In the genomic region with DNA sequence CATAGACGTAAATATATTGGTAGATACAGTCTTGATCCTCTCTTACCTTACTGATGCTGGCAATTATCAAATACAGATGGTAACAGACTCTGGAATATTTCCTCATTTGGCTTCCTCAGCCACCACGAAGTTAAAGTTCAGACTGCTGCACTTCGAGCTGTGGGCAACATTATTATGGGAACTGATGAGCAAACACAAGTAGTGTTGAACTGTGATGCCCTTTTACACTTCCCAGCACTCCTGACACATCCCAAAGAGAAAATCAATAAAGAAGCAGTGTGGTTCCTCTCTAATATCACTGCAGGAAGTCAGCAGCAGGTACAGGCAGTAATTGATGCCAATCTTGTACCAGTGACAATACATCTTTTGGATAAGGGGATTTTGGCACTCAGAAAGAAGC, we compare ENCODE assay signal across 35 cellular contexts.
A peak's percentile ranks its signal among the peaks of the same experiment; 100 is the strongest.
DNase-seq lines count a peak whose midpoint lies in the region; ATAC-seq, FAIRE-seq and TF ChIP-seq lines count a peak whose summit lies in the region.
"Had no signal": no experiment of that assay in that cellular context is flagged by ENCODE, and none has a peak within 500 bp of the region (broad histone marks: within the 10 kb centered on the region; RNA-seq: fewer than 3 reads in every experiment).

No MANE protein-coding gene starts in this region.

- no peak for DNase-seq in bronchial epithelial cell (ENCODE audit: low read depth)
- no peak for DNase-seq in HepG2 (ENCODE audit: low spot score)
- no peak for DNase-seq in right lobe of liver
- no peak for DNase-seq in hippocampal formation (lab: John Stamatoyannopoulos, UW)
- DNase-seq in SHP77 (lab: John Stamatoyannopoulos, UW), result no peak
- no peak for DNase-seq in GM10266 (ENCODE audit: extremely low spot score)
- no peak for DNase-seq in D341Med (ENCODE audit: low spot score)
- DNase-seq: 8988T; ACHN; AML-193; BE2C; C1 segment of cervical spinal cord; Caco-2; Calu3; CD4-positive, alpha-beta memory T cell; CD4-positive, alpha-beta T cell; CD4-positive, CD25-positive, alpha-beta regulatory T cell; CD8-positive, alpha-beta memory T cell; CD8-positive, alpha-beta T cell; COR-L47; DMS 273 treated with DMSO at 0.1 percent for 48 hours; DMS153; DMS53; DMS79; DMS79 treated with DMSO at 0.1 percent for 48 hours; DND-41; EL had no signal

- POLR2A ChIA-PET in HepG2 (lab: Yijun Ruan, JAX), result no interaction called here

- intact Hi-C loops in HepG2 (cut with micrococcal nuclease; ENCODE audit: unreplicated experiment), result no loop called here
- intact Hi-C loops in right lobe of liver (cut with DNase I), result no loop called here

- no TSS peak for BruUV-seq in HepG2 (replicated peaks; lab: Mats Ljungman, UMichigan)

- no peaks in the 10 kb centered on the region for H3K27me3 ChIP-seq in bronchial epithelial cell (ENCODE audit: control insufficient read depth, insufficient read depth, low read length)
- H3K27me3 ChIP-seq in HepG2 (ENCODE audit: control insufficient read depth in 1 of 2, insufficient read depth in 2 of 2, low read length in 2 of 2), result no peaks in the 10 kb centered on the region
- H3K27me3 ChIP-seq in liver (ENCODE audit: control insufficient read depth in 4 of 4, insufficient read depth in 4 of 4, low read length in 3 of 4), result no peaks in the 10 kb centered on the region
- no peaks in the 10 kb centered on the region for H3K27me3 ChIP-seq in right lobe of liver
- H3K27me3 ChIP-seq: BE2C; BLaER1; BLaER1 treated with 17β-estradiol and CSF1 and Interleukin-3, amounts not matched to agents 10 nM and 100 nM had no signal

- no peaks in the 10 kb centered on the region for H3K9me3 ChIP-seq in HepG2 (ENCODE audit: low read length)
- H3K9me3 ChIP-seq in liver (ENCODE audit: control insufficient read depth in 4 of 4, low read length in 3 of 4), result no peaks in the 10 kb centered on the region
- H3K9me3 ChIP-seq in right lobe of liver, result no peaks in the 10 kb centered on the region
- H3K9me3 ChIP-seq: A549; BE2C; BLaER1; BLaER1 treated with 17β-estradiol and CSF1 and Interleukin-3, amounts not matched to agents 10 nM and 100 nM had no signal

- FAIRE-seq in bronchial epithelial cell (lab: Jason Lieb, UNC) (peak; percentile 23), HepG2 (lab: Jason Lieb, UNC) (no peak)
- FAIRE-seq: A204.1, A549, D721Med had no signal

- TF ChIP-seq POLR2A in HepG2 (IDR thresholded peaks at IDR 0.05; ENCODE audit: insufficient read depth in 1 of 2, low read depth in 2 of 2, low read length in 2 of 2), result no peak
- no peak for TF ChIP-seq POLR2A in right lobe of liver (IDR thresholded peaks at IDR 0.05)

- no peaks in the 10 kb centered on the region for H4K20me1 ChIP-seq in HepG2 (ENCODE audit: insufficient read depth, low read length)
- H4K20me1 ChIP-seq: BLaER1; BLaER1 treated with 17β-estradiol and CSF1 and Interleukin-3, amounts not matched to agents 10 nM and 100 nM had no signal

- in situ Hi-C loops in HepG2 (cut with HindIII; ENCODE audit: extremely low pct_ligation_motif_present, low pct_unique_long_range_greater_than_20kb), result no loop called here

- 4% methylated on average over 3 of the region's 3 CpGs for WGBS in HepG2 (ENCODE audit: low lambda C conversion rate)
- 34% methylated on average over 3 of the region's 3 CpGs for WGBS in liver
- 29% methylated on average over 3 of the region's 3 CpGs for WGBS in right lobe of liver (ENCODE audit: insufficient coverage, low coverage, low lambda C conversion rate, missing lambda C conversion rate)

- H3K4me1 ChIP-seq in HepG2 (ENCODE audit: insufficient read depth, low read length) (peaks cover 11% of the 10 kb centered on the region; the same call in 1 of the 2 replicates), liver (ENCODE audit: control insufficient read depth in 4 of 4, insufficient read depth in 4 of 4, low read length in 3 of 4) (no peaks in the 10 kb centered on the region), right lobe of liver (no peaks in the 10 kb centered on the region)
- H3K4me1 ChIP-seq: A549; BE2C; BLaER1; BLaER1 treated with 17β-estradiol and CSF1 and Interleukin-3, amounts not matched to agents 10 nM and 100 nM; Caco-2 had no signal

- no peak overlapping the region for H3K27ac ChIP-seq in HepG2 (ENCODE audit: extremely low read length, insufficient read depth, low read length)
- H3K27ac ChIP-seq in liver (ENCODE audit: low read depth in 1 of 2, low read length in 2 of 2), result no peak overlapping the region
- H3K27ac ChIP-seq in right lobe of liver, result no peak overlapping the region
- H3K27ac ChIP-seq: 22Rv1; A549; BLaER1; BLaER1 treated with 17β-estradiol and CSF1 and Interleukin-3, amounts not matched to agents 10 nM and 100 nM; C4-2B had no signal

- CTCF ChIA-PET in HepG2 (lab: Yijun Ruan, JAX; ENCODE audit: low intra/inter-chr PET ratio, low total read pairs), result no interaction called here

- no peak overlapping the region for H3K9ac ChIP-seq in HepG2 (ENCODE audit: insufficient read depth, low read depth, low read length)
- no peak overlapping the region for H3K9ac ChIP-seq in liver (ENCODE audit: low read depth in 1 of 2, low read length in 2 of 2)
- H3K9ac ChIP-seq: BLaER1; BLaER1 treated with 17β-estradiol and CSF1 and Interleukin-3, amounts not matched to agents 10 nM and 100 nM had no signal

- H3K36me3 ChIP-seq in bronchial epithelial cell (ENCODE audit: control insufficient read depth, insufficient read depth, low read length) (no peaks in the 10 kb centered on the region), HepG2 (replicated peaks in 1 of 2; ENCODE audit: control insufficient read depth in 1 of 2, insufficient read depth in 2 of 2, low read length in 2 of 2) (no peaks in the 10 kb centered on the region), liver (ENCODE audit: control insufficient read depth in 4 of 4, insufficient read depth in 3 of 4, low read depth in 1 of 4, low read length in 3 of 4) (no peaks in the 10 kb centered on the region), right lobe of liver (no peaks in the 10 kb centered on the region)
- H3K36me3 ChIP-seq: BE2C; BLaER1; BLaER1 treated with 17β-estradiol and CSF1 and Interleukin-3, amounts not matched to agents 10 nM and 100 nM had no signal

- H3K4me3 ChIP-seq in bronchial epithelial cell (ENCODE audit: low read depth, low read length) (no peak overlapping the region), HepG2 (replicated peaks in 1 of 3; ENCODE audit: insufficient read depth in 1 of 3, low read depth in 2 of 3, low read length in 3 of 3) (no peak overlapping the region), liver (ENCODE audit: low read depth in 1 of 3, low read length in 3 of 3) (no peak overlapping the region), right lobe of liver (no peak overlapping the region)
- H3K4me3 ChIP-seq: A549; BLaER1; BLaER1 treated with 17β-estradiol and CSF1 and Interleukin-3, amounts not matched to agents 10 nM and 100 nM had no signal

- TF ChIP-seq RAD21 in HepG2 (CRISPR knock-in tag; IDR thresholded peaks at IDR 0.05) (no peak), liver (IDR thresholded peaks at IDR 0.05) (no peak)

- H2AFZ ChIP-seq in HepG2 (ENCODE audit: low read length), result no peak overlapping the region

- no peak overlapping the region for H3K4me2 ChIP-seq in HepG2 (ENCODE audit: low read depth, low read length)
- H3K4me2 ChIP-seq: A549; BLaER1; BLaER1 treated with 17β-estradiol and CSF1 and Interleukin-3, amounts not matched to agents 10 nM and 100 nM had no signal

- no peaks in the 10 kb centered on the region for H3K79me2 ChIP-seq in HepG2 (ENCODE audit: insufficient read depth, low read length)

- TF ChIP-seq CTCF in bronchial epithelial cell (IDR thresholded peaks at IDR 0.05; ENCODE audit: insufficient read depth, low read length, severe bottlenecking), result no peak
- no peak for TF ChIP-seq CTCF in HepG2 (CRISPR knock-in tag; IDR thresholded peaks at IDR 0.05)
- no peak for TF ChIP-seq CTCF in liver (IDR thresholded peaks at IDR 0.05; ENCODE audit: low read depth, low read length, missing input control)
- no peak for TF ChIP-seq CTCF in right lobe of liver (IDR thresholded peaks at IDR 0.05)
- no peak for TF ChIP-seq CTCF in GM10266 (IDR thresholded peaks at IDR 0.05; ENCODE audit: control insufficient read depth, insufficient read depth, low read depth, missing control alignments)

- ATAC-seq in HepG2 (peak; percentile 70), right lobe of liver (peak in 3 of 4 donors; percentile 30 to 84 (median 66))
- ATAC-seq: A549; CD8-positive, alpha-beta T cell had no signal

- TF ChIP-seq EP300 in HepG2 (IDR thresholded peaks at IDR 0.05; ENCODE audit: low read depth in 2 of 2, low read length in 2 of 2), result no peak
- TF ChIP-seq EP300 in HepG2 (CRISPR knock-in tag; IDR thresholded peaks at IDR 0.05; ENCODE audit: borderline replicate concordance), result no peak

TF ChIP-seq in HepG2, 621 proteins besides CTCF, POLR2A, EP300 and RAD21 (continues in another document):
- no peak for TF ChIP-seq SYNCRIP (IDR thresholded peaks at IDR 0.05; ENCODE audit: insufficient read depth, low read depth, low read length)
- TF ChIP-seq SMARCE1 (IDR thresholded peaks at IDR 0.05; ENCODE audit: borderline replicate concordance), result no peak
- peak; percentile 45; the same call in 1 of the 2 replicates for TF ChIP-seq TBX3 (IDR thresholded peaks at IDR 0.05; ENCODE audit: borderline replicate concordance)
- no peak for TF ChIP-seq ADNP (CRISPR knock-in tag; IDR thresholded peaks at IDR 0.05)
- 0 out of 2 replicates have a peak, but pooled peaks have one; percentile 16 for TF ChIP-seq NR2F6 (IDR thresholded peaks at IDR 0.05)
- TF ChIP-seq NR2F6 (CRISPR knock-in tag; IDR thresholded peaks at IDR 0.05), result no peak
- TF ChIP-seq NCOA5 (CRISPR knock-in tag; IDR thresholded peaks at IDR 0.05), result no peak
- no peak for TF ChIP-seq CENPT (CRISPR knock-in tag; IDR thresholded peaks at IDR 0.05; ENCODE audit: low read depth)
- no peak for TF ChIP-seq SNRNP70 (IDR thresholded peaks at IDR 0.05; ENCODE audit: low read depth, low read length)
- TF ChIP-seq ZKSCAN5 (CRISPR knock-in tag; IDR thresholded peaks at IDR 0.05), result no peak
- TF ChIP-seq BRD4 (CRISPR knock-in tag; IDR thresholded peaks at IDR 0.05), result no peak

TF ChIP-seq in liver, 16 proteins besides CTCF, POLR2A, EP300 and RAD21:
- TF ChIP-seq, protein P1, sequence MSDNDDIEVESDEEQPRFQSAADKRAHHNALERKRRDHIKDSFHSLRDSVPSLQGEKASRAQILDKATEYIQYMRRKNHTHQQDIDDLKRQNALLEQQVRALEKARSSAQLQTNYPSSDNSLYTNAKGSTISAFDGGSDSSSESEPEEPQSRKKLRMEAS (IDR thresholded peaks at IDR 0.05), result peak; percentile 77
- TF ChIP-seq JUND (IDR thresholded peaks at IDR 0.05) (no peak), TAF1 (conservative IDR thresholded peaks at IDR 0.05) (no peak), SP1 (IDR thresholded peaks at IDR 0.05) (peak; percentile 9), HNF4G (IDR thresholded peaks at IDR 0.05) (no peak), NR2F2 (IDR thresholded peaks at IDR 0.05) (no peak), HNF4A (conservative IDR thresholded peaks at IDR 0.05) (peak; percentile 21 to 69), FOXA2 (IDR thresholded peaks at IDR 0.05) (no peak), EGR1 (IDR thresholded peaks at IDR 0.05; ENCODE audit: low read depth in 2 of 2) (no peak), GABPA (IDR thresholded peaks at IDR 0.05 in 1 of 2, conservative IDR thresholded peaks at IDR 0.05 in 1 of 2) (no peak), RXRA (IDR thresholded peaks at IDR 0.05) (peak in 1 of 2 donors; percentile 74)
